ENCODE assay signal across 8 cellular contexts in genomic region chr6:41191569-41191968, GRCh38. TPM values are rescaled to one million over a fixed set of nuclear protein-coding genes. Genes with fewer than 3 reads are reported as not detected.
DNase-seq lines count a peak whose midpoint lies in the region; ATAC-seq and TF ChIP-seq lines count a peak whose summit lies in the region.

No MANE protein-coding gene starts in this region.

- H3K4me3 ChIP-seq in AG10803 (ENCODE audit: low read length) (no peak overlapping the region), kidney epithelial cell (ENCODE audit: low read depth, low read length) (no peak overlapping the region), upper lobe of right lung (no peak overlapping the region)

- H3K4me1 ChIP-seq in upper lobe of right lung: no peaks in the 10 kb centered on the region

- no peak overlapping the region for H3K27ac ChIP-seq in upper lobe of right lung

- no peak overlapping the region for H3K27ac Mint-ChIP-seq in activated T-cell treated with anti-CD3 and anti-CD28 coated beads, Interleukin-2, amount 50 U/mL, for 72 hours

- peak; percentile 47; the same call in 1 of the 2 replicates for TF ChIP-seq RAD21 in Ishikawa (IDR thresholded peaks at IDR 0.05; ENCODE audit: low read depth)

- no peaks in the 10 kb centered on the region for H3K27me3 Mint-ChIP-seq in activated T-cell treated with anti-CD3 and anti-CD28 coated beads, Interleukin-2, amount 50 U/mL, for 72 hours (ENCODE audit: low read depth)

- H3K27me3 ChIP-seq in kidney epithelial cell (ENCODE audit: control insufficient read depth, insufficient read depth, low read length): peaks cover 2% of the 10 kb centered on the region
- H3K27me3 ChIP-seq in upper lobe of right lung: peaks cover 3% of the 10 kb centered on the region

- H3K9me3 Mint-ChIP-seq in activated T-cell treated with anti-CD3 and anti-CD28 coated beads, Interleukin-2, amount 50 U/mL, for 72 hours: peaks cover 0 to 4% of the 10 kb centered on the region in 2 donors

- H3K4me1 Mint-ChIP-seq in activated T-cell treated with anti-CD3 and anti-CD28 coated beads, Interleukin-2, amount 50 U/mL, for 72 hours (ENCODE audit: low read depth): peaks cover 19% of the 10 kb centered on the region

- no peaks in the 10 kb centered on the region for H3K36me3 ChIP-seq in kidney epithelial cell (ENCODE audit: control insufficient read depth, insufficient read depth, low read length)
- no peaks in the 10 kb centered on the region for H3K36me3 ChIP-seq in upper lobe of right lung

- intact Hi-C loops in upper lobe of right lung (cut with DNase I): no loop called here

- H3K9me3 ChIP-seq in upper lobe of right lung: no peaks in the 10 kb centered on the region

- TF ChIP-seq CTCF in AG10803 (conservative IDR thresholded peaks at IDR 0.05; ENCODE audit: low read length): peak; percentile 28
- peak; percentile 18 for TF ChIP-seq CTCF in kidney epithelial cell (IDR thresholded peaks at IDR 0.05; ENCODE audit: insufficient read depth, low read length, poor library complexity, severe bottlenecking)
- peak; percentile 51 for TF ChIP-seq CTCF in upper lobe of right lung (IDR thresholded peaks at IDR 0.05)

- TF ChIP-seq EP300 in Ishikawa (IDR thresholded peaks at IDR 0.05; ENCODE audit: borderline replicate concordance): no peak

- no peak for DNase-seq in AG10803 (ENCODE audit: low read depth)
- DNase-seq in activated T-cell treated with anti-CD3 and anti-CD28 coated beads, Interleukin-2, amount 50 U/mL, for 72 hours: peak; percentile 19 to 50
- DNase-seq in kidney epithelial cell (ENCODE audit: low read depth): no peak
- peak; percentile 83 for DNase-seq in upper lobe of right lung
- no peak for DNase-seq in hippocampal formation (lab: John Stamatoyannopoulos, UW)
- DNase-seq in OCI-M2 (lab: John Stamatoyannopoulos, UW; ENCODE audit: unreplicated experiment): no peak

- H3K4me3 Mint-ChIP-seq in activated T-cell treated with anti-CD3 and anti-CD28 coated beads, Interleukin-2, amount 50 U/mL, for 72 hours: no peak overlapping the region

- peaks cover 7 to 8% of the 10 kb centered on the region in 2 donors for H3K36me3 Mint-ChIP-seq in activated T-cell treated with anti-CD3 and anti-CD28 coated beads, Interleukin-2, amount 50 U/mL, for 72 hours (ENCODE audit: insufficient read depth in 2 of 2)

- peak in 1 of 2 donors; percentile 69 for ATAC-seq in activated T-cell treated with anti-CD3 and anti-CD28 coated beads, Interleukin-2, amount 50 U/mL, for 72 hours (replicated peaks in 1 of 2)
- ATAC-seq in upper lobe of right lung (peak; percentile 91), GM18858 (IDR thresholded peaks at IDR 0.05; ENCODE audit: unreplicated experiment) (no peak)

TF ChIP-seq in Ishikawa, 13 proteins besides CTCF, POLR2A, EP300 and RAD21:
- TF ChIP-seq USF1 (IDR thresholded peaks at IDR 0.05): no peak
- TF ChIP-seq ZBTB7A (IDR thresholded peaks at IDR 0.05; ENCODE audit: low read depth): no peak
- no peak for TF ChIP-seq NFIC (IDR thresholded peaks at IDR 0.05)

RNA-seq across cellular contexts. Expression of gene TREML2, which starts 9.4 kb away (rescaled TPM):
- 10 to 100 TPM in 1 of 2 donors, 1 to 10 TPM in 1; 8.8 to 15.0 TPM for total RNA-seq in activated T-cell treated with anti-CD3 and anti-CD28 coated beads, Interleukin-2, amount 50 U/mL, for 72 hours
- total RNA-seq in kidney epithelial cell (0.38 and 0.75 TPM in 2 replicates), upper lobe of right lung (0.61 TPM)

RNA-seq across cellular contexts. Expression of gene TREM2, which starts 28.7 kb away (rescaled TPM):
- not detected for total RNA-seq in activated T-cell treated with anti-CD3 and anti-CD28 coated beads, Interleukin-2, amount 50 U/mL, for 72 hours
- total RNA-seq in kidney epithelial cell (not detected in 2 replicates), upper lobe of right lung (62.2 TPM)

RNA-seq across cellular contexts. Expression of gene TREML4, which starts 36.6 kb away (rescaled TPM):
- not detected for total RNA-seq in activated T-cell treated with anti-CD3 and anti-CD28 coated beads, Interleukin-2, amount 50 U/mL, for 72 hours
- total RNA-seq in kidney epithelial cell (not detected in 2 replicates), upper lobe of right lung (not detected)

RNA-seq across cellular contexts. Expression of gene TREML1, which starts 37.4 kb away (rescaled TPM):
- not detected for total RNA-seq in activated T-cell treated with anti-CD3 and anti-CD28 coated beads, Interleukin-2, amount 50 U/mL, for 72 hours
- total RNA-seq in kidney epithelial cell (not detected in 2 replicates), upper lobe of right lung (2.5 TPM)

Comparison
In these comparisons a context has a peak if more than half of its experiments do, and no peak if none do; other contexts are left out.
1. DNase-seq: peak in activated T-cell treated with anti-CD3 and anti-CD28 coated beads, Interleukin-2, amount 50 U/mL, for 72 hours (2 of 2) and upper lobe of right lung (single experiment); none in AG10803 (single experiment), kidney epithelial cell (single experiment), hippocampal formation (0 of 2) and OCI-M2 (single experiment).
2. RNA of gene TREM2, which starts 28.7 kb away (total RNA-seq): 62.2 TPM in upper lobe of right lung (single experiment); not detected in kidney epithelial cell and not detected in activated T-cell treated with anti-CD3 and anti-CD28 coated beads, Interleukin-2, amount 50 U/mL, for 72 hours; every median in the first group is over 10 times any median in the second.
3. Peak in every context shown above with its lines, with median percentiles within 50 percentile points of each other: CTCF ChIP-seq.